ENCODE assay signal across 1 cellular context in the genomic region with DNA sequence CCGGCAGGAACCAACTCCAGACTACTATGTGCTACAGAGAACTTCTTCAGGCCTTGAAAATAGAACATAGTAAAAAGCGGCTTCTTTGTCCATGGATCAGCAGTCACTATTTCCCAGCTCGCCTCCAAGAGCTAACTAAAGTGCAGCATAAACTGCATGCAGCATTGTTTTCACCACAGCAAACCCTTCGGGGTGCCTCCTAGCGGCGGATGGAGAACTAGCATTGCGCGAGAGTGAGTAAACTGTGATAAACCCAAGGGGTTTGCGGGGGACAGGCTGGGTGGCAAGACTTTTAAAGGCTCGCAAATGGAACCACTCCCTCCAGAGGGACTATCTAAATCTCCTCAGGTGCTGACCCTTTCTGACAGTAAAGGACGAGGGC.
TF ChIP-seq lines count a peak whose summit lies in the region.

No MANE protein-coding gene starts in this region.

TF ChIP-seq in A549, 52 proteins besides CTCF, POLR2A, EP300 and RAD21 (continued from another document):
- TF ChIP-seq FOSL2 (IDR thresholded peaks at IDR 0.05): no peak
- TF ChIP-seq FOSL2 (CRISPR knock-in tag; IDR thresholded peaks at IDR 0.05): no peak
TF ChIP-seq in A549: peak in this region for 0.
